In the genomic region with DNA sequence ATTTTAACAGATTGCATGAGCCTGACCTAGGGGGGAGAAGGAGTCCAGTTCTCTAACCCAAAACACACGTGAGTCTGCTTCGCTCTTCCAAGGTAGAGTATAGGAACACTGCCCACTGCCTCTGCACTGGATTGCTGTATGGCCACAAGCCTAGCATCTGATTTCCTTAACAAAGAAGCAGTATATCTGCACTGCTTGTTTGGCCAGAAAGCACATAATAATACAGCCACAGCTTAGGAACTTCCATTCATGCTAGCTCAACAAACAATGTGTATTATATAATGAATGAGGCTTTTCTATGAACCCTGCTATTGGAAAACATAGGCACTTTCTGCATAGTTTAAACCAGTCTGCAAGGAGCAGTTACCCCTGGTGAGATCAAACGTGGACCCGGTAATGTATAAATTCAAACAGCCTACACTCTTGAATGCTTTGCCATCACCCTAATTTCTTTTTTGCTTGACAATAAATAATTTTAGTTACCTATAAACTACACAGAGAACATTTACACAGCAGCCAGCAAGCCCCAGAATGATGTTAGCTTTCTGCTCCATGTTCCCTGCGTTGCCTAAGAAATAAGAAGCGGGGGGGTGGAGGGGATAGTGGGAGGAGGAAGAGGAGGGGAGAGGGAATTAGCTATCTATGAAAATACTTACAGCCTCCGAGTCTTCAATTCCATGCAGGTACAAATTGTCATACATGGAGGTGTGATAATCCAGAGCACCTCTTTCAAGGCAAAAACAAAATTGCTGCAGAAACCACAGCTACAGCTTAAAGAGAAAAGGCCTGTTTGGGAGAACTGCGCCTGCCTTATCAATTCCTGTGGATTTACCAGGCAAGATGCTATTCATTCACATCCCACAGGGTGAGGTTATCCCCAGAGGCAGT, we compare ENCODE assay signal across 17 cellular contexts.
DNase-seq lines count a peak whose midpoint lies in the region; ATAC-seq and TF ChIP-seq lines count a peak whose summit lies in the region.
"Had no signal": no experiment of that assay in that cellular context is flagged by ENCODE, and none has a peak within 500 bp of the region (broad histone marks: within the 10 kb centered on the region; RNA-seq: fewer than 3 reads in every experiment).

No MANE protein-coding gene starts in this region.

- H3K4me3 ChIP-seq in SJCRH30 (peak overlapping the region; percentile 48), hepatocyte (no peak overlapping the region), smooth muscle cell (no peak overlapping the region)
- H3K4me3 ChIP-seq: gastroesophageal sphincter, sigmoid colon had no signal

- H3K4me1 ChIP-seq in SJCRH30 (peaks cover 4% of the 10 kb centered on the region; the same call in 1 of the 2 replicates), hepatocyte (ENCODE audit: insufficient read depth) (peaks cover 3% of the 10 kb centered on the region), smooth muscle cell (ENCODE audit: low read depth) (peaks cover 11% of the 10 kb centered on the region)
- H3K4me1 ChIP-seq: sigmoid colon had no signal

- H3F3A ChIP-seq in smooth muscle cell (ENCODE audit: low read depth): peaks cover 5% of the 10 kb centered on the region

- no peaks in the 10 kb centered on the region for H3K9me2 ChIP-seq in hepatocyte (replicated peaks; ENCODE audit: insufficient read depth)

- WGBS in hepatocyte (ENCODE audit: low lambda C conversion rate, missing lambda C conversion rate): 67% methylated on average over 8 of the region's 8 CpGs
- WGBS in smooth muscle cell (ENCODE audit: low lambda C conversion rate): 69% methylated on average over 8 of the region's 8 CpGs

- H3K9me3 ChIP-seq in SJCRH30 (replicated peaks) (no peaks in the 10 kb centered on the region), hepatocyte (ENCODE audit: low read depth) (no peaks in the 10 kb centered on the region), smooth muscle cell (replicated peaks; ENCODE audit: low read depth) (no peaks in the 10 kb centered on the region)
- H3K9me3 ChIP-seq: gastroesophageal sphincter, sigmoid colon had no signal

- H4K20me1 ChIP-seq in hepatocyte (ENCODE audit: insufficient read depth, poor library complexity, severe bottlenecking) (no peaks in the 10 kb centered on the region), smooth muscle cell (ENCODE audit: low read depth) (no peaks in the 10 kb centered on the region)

- no peak for TF ChIP-seq CTCF in hepatocyte (IDR thresholded peaks at IDR 0.05; ENCODE audit: poor library complexity)
- TF ChIP-seq CTCF in smooth muscle cell (IDR thresholded peaks at IDR 0.05; ENCODE audit: borderline replicate concordance, insufficient read depth, poor library complexity, severe bottlenecking): no peak

- ATAC-seq in HG02759 (IDR thresholded peaks at IDR 0.05; ENCODE audit: unreplicated experiment): no peak
- ATAC-seq: PC-3, T-cell had no signal

- peak overlapping the region; percentile 2 for H2AFZ ChIP-seq in hepatocyte
- no peak overlapping the region for H2AFZ ChIP-seq in smooth muscle cell (ENCODE audit: low read depth)

- H3K27ac ChIP-seq in SJCRH30: no peak overlapping the region
- H3K27ac ChIP-seq in hepatocyte: no peak overlapping the region
- H3K27ac ChIP-seq in smooth muscle cell (ENCODE audit: low read depth): no peak overlapping the region
- H3K27ac ChIP-seq: gastroesophageal sphincter, KMS-11, sigmoid colon had no signal

- DNase-seq in NCI-H82 (lab: John Stamatoyannopoulos, UW) (peak; percentile 30), NCI-H82 treated with DMSO at 0.1 percent for 48 hours (lab: John Stamatoyannopoulos, UW; ENCODE audit: unreplicated experiment) (no peak), SJCRH30 (peak in 1 of 2 experiments; percentile 5), hepatocyte (ENCODE audit: low spot score) (no peak), smooth muscle cell (lab: John Stamatoyannopoulos, UW; ENCODE audit: unreplicated experiment) (no peak), dermis blood vessel endothelial cell (no peak), NCI-H187 (lab: John Stamatoyannopoulos, UW) (no peak)
- DNase-seq: activated CD4-positive, CD25-positive, alpha-beta regulatory T cell treated with anti-CD3 and anti-CD28 coated beads, Interleukin-2, amount 50 U/mL, for 72 hours; activated CD8-positive, alpha-beta memory T cell treated with anti-CD3 and anti-CD28 coated beads, Interleukin-2, amount 50 U/mL, for 48 hours; CD8-positive, alpha-beta memory T cell; naive B cell; PC-3; sigmoid colon; T-cell had no signal

- H3K36me3 ChIP-seq in SJCRH30 (no peaks in the 10 kb centered on the region), hepatocyte (replicated peaks; ENCODE audit: insufficient read depth, low read depth) (no peaks in the 10 kb centered on the region), smooth muscle cell (ENCODE audit: low read depth) (no peaks in the 10 kb centered on the region)
- H3K36me3 ChIP-seq: gastroesophageal sphincter, sigmoid colon had no signal

- no peaks in the 10 kb centered on the region for H3K79me2 ChIP-seq in hepatocyte
- no peaks in the 10 kb centered on the region for H3K79me2 ChIP-seq in smooth muscle cell (ENCODE audit: low read depth)

- H3K4me2 ChIP-seq in hepatocyte: peak overlapping the region; percentile 42
- peak overlapping the region; percentile 40 for H3K4me2 ChIP-seq in smooth muscle cell
- H3K4me2 ChIP-seq: KMS-11 had no signal

- H3K27me3 ChIP-seq in SJCRH30 (no peaks in the 10 kb centered on the region), hepatocyte (no peaks in the 10 kb centered on the region), smooth muscle cell (ENCODE audit: low read depth) (no peaks in the 10 kb centered on the region)
- H3K27me3 ChIP-seq: gastroesophageal sphincter, sigmoid colon had no signal

- no peak overlapping the region for H3K9ac ChIP-seq in smooth muscle cell (ENCODE audit: low read depth)
- H3K9ac ChIP-seq: KMS-11 had no signal
